11 cellular contexts compared by ENCODE assay signal in the genomic region with DNA sequence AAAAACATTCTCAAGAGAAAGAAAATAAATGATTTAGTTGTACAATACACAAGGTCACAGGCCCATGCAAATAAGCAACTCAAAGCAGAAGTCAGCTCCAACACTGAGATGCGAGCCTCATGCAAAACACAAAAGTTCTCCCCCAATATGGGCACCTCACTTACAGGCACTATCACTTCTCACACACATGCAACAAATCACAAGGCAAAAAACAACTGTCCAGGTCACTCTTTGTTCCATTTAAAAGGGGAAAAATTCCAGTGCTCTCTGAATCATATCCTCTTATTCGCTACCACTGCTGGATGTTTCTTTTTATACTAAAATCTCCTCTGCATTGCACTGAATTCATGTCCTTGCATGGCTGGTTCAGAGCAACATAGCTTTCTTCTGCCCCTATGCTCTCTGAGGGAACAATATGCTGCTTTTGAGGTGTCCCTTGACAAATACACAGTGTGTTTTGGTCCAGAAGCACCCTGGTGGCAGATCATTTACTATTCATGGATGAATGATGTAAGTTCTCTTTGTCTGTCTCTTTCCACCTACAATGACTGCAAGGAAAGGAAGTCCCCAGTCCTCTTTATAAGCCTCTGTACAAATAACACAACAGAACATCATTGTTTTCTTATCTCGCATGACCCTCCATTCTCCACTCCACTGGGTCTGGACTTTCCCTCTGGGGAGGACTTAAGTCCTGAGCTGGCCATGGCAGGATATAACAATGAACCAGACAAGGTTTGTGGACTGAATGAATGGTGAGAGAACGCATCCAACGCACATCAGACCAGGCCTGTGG.
DNase-seq lines count a peak whose midpoint lies in the region; ATAC-seq and TF ChIP-seq lines count a peak whose summit lies in the region.
"Had no signal": no experiment of that assay in that cellular context is flagged by ENCODE, and none has a peak within 500 bp of the region (broad histone marks: within the 10 kb centered on the region; RNA-seq: fewer than 3 reads in every experiment).

No MANE protein-coding gene starts in this region.

- no peak overlapping the region for H2BK120ac ChIP-seq in neuronal stem cell (ENCODE audit: low read depth, low read length)

- no peaks in the 10 kb centered on the region for H3K79me1 ChIP-seq in neuronal stem cell (ENCODE audit: low read depth, low read length)

- peak overlapping the region; percentile 14 for H3K27ac ChIP-seq in neuronal stem cell (replicated peaks; ENCODE audit: low read length)
- H3K27ac ChIP-seq: 22Rv1 had no signal

- no peak overlapping the region for H4K8ac ChIP-seq in neuronal stem cell (ENCODE audit: low read depth, low read length)

- H2AFZ ChIP-seq in neuronal stem cell (ENCODE audit: low read length) = no peak overlapping the region

- H4K91ac ChIP-seq in neuronal stem cell (ENCODE audit: low read depth, low read length, poor library complexity) = no peak overlapping the region

- H3K36me3 ChIP-seq in neuronal stem cell (replicated peaks in 1 of 2; ENCODE audit: control insufficient read depth in 2 of 2, insufficient read depth in 2 of 2, low read length in 2 of 2) = peaks cover 0 to 39% of the 10 kb centered on the region in 2 donors

- ATAC-seq in HG02763 (IDR thresholded peaks at IDR 0.05; ENCODE audit: unreplicated experiment) = peak; percentile 39
- no peak for ATAC-seq in GM19452 (IDR thresholded peaks at IDR 0.05; ENCODE audit: unreplicated experiment)

- no peak overlapping the region for H2BK5ac ChIP-seq in neuronal stem cell (ENCODE audit: low read length)

- no peak overlapping the region for H2BK12ac ChIP-seq in neuronal stem cell (ENCODE audit: low read length)

- no peak overlapping the region for H3K14ac ChIP-seq in neuronal stem cell (ENCODE audit: low read length)

- DNase-seq in NCI-H1417 (lab: John Stamatoyannopoulos, UW) = peak in 2 of 3 experiments; percentile 29
- no peak for DNase-seq in NCI-H1417 treated with DMSO at 0.1 percent for 48 hours (lab: John Stamatoyannopoulos, UW)
- DNase-seq in neuronal stem cell (ENCODE audit: low spot score) = no peak
- no peak for DNase-seq in ureter (ENCODE audit: low spot score)
- no peak for DNase-seq in MV-4-11 (lab: John Stamatoyannopoulos, UW)
- DNase-seq: caudate nucleus had no signal

- H2AK5ac ChIP-seq in neuronal stem cell (ENCODE audit: low read depth, low read length) = no peak overlapping the region

- no peak overlapping the region for H3K4me2 ChIP-seq in neuronal stem cell (ENCODE audit: insufficient read depth, low read length, poor library complexity, severe bottlenecking)

- no peak overlapping the region for H3K4me3 ChIP-seq in neuronal stem cell (ENCODE audit: low read length in 2 of 2)
- H3K4me3 ChIP-seq: skin epidermis had no signal

- no peak overlapping the region for H3K23ac ChIP-seq in neuronal stem cell (ENCODE audit: low read depth, low read length, poor library complexity)

- no peaks in the 10 kb centered on the region for H3K9me3 ChIP-seq in neuronal stem cell (replicated peaks in 1 of 2; ENCODE audit: control insufficient read depth in 2 of 2, insufficient read depth in 1 of 2, low read depth in 1 of 2, low read length in 2 of 2)

- no peaks in the 10 kb centered on the region for H3K27me3 ChIP-seq in neuronal stem cell (ENCODE audit: control insufficient read depth in 3 of 3, insufficient read depth in 3 of 3, low read depth in 1 of 3, low read length in 3 of 3)

- TF ChIP-seq POLR2A in Raji (IDR thresholded peaks at IDR 0.05; ENCODE audit: insufficient read depth, low read depth, low read length) = peak; percentile 52

- H3K4ac ChIP-seq in neuronal stem cell (ENCODE audit: low read length) = no peak overlapping the region

- no peak overlapping the region for H3K18ac ChIP-seq in neuronal stem cell (ENCODE audit: low read length)

- no CpG with 5 or more reads among the region's 5 CpGs for WGBS in neuronal stem cell (ENCODE audit: extremely low coverage in 2 of 2, insufficient read length in 2 of 2, insufficient replicate concordance in 1 of 2), 2 donors

- H3K4me1 ChIP-seq in neuronal stem cell (ENCODE audit: control insufficient read depth in 2 of 2, insufficient read depth in 1 of 2, low read depth in 1 of 2, low read length in 2 of 2) = peaks cover 12 to 33% of the 10 kb centered on the region in 2 donors

- no peak overlapping the region for H3K9ac ChIP-seq in neuronal stem cell (ENCODE audit: low read depth, low read length, poor library complexity)

- no peak overlapping the region for H2BK15ac ChIP-seq in neuronal stem cell (ENCODE audit: low read length)

Comparison
In these comparisons a context has a peak if more than half of its experiments do, and no peak if none do; other contexts are left out.
1. DNase-seq: peak in NCI-H1417 (2 of 3); none in NCI-H1417 treated with DMSO at 0.1 percent for 48 hours (single experiment), neuronal stem cell (single experiment), ureter (single experiment) and MV-4-11 (single experiment).